ENCODE assay signal across 10 cellular contexts in the genomic region with DNA sequence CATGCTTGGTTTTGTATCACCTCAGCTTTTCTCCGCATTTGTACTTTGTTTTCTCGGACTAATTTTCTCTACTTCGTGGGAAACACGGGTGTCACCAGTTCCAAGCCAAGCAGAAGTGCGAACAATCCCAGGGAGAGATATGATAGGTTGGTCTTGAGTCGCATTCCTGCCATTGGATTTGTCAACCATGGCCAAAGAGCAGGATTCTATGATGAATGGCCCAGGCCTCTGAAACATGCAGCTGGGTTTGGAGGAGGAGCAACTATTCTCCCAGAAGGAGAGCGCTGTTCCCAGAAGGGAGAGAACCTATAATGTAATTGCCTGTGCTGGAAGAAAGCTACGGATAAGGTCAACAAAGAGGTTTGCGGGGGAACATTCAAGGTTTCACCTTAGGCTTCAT. TPM values are rescaled to one million over a fixed set of nuclear protein-coding genes. Genes with fewer than 3 reads are reported as not detected.
"Had no signal": no experiment of that assay in that cellular context is flagged by ENCODE, and none has a peak within 500 bp of the region (broad histone marks: within the 10 kb centered on the region; RNA-seq: fewer than 3 reads in every experiment).

No MANE protein-coding gene starts in this region.

- H3K27ac Mint-ChIP-seq: HFFc6, IgD-negative memory B cell had no signal

- H3K36me3 Mint-ChIP-seq: IgD-negative memory B cell had no signal

- DNase-seq: GOT3, H7, HFFc6, KBM-7 had no signal

- H3K36me3 ChIP-seq: HAP-1 had no signal

- H3K4me3 Mint-ChIP-seq: HFFc6, IgD-negative memory B cell had no signal

- H3K4me1 ChIP-seq: HAP-1 had no signal

- H3K27me3 Mint-ChIP-seq: IgD-negative memory B cell had no signal

- FAIRE-seq: HepG2 had no signal

- H3K9me3 Mint-ChIP-seq: HFFc6 had no signal

- H3K4me3 ChIP-seq: HAP-1 had no signal

- ATAC-seq: HCT116, HepG2 had no signal

- H3K9me3 ChIP-seq: HAP-1 had no signal

- H3K27ac ChIP-seq: HL-60 had no signal

RNA-seq across cellular contexts. Expression of a gene that starts 10.3 kb away (rescaled TPM):
- total RNA-seq: H7, HepG2, HFFc6 had no signal
- polyA plus RNA-seq: HepG2, IgD-negative memory B cell had no signal

RNA-seq across cellular contexts. Expression of a gene that starts 14.1 kb away (rescaled TPM):
- total RNA-seq: H7, HepG2, HFFc6, HT1080 had no signal
- polyA plus RNA-seq: HepG2 had no signal
